17 cellular contexts compared by ENCODE assay signal in genomic region chr12:96091833-96092232, GRCh38. TPM values are rescaled to one million over a fixed set of nuclear protein-coding genes. Genes with fewer than 3 reads are reported as not detected.
A peak's percentile ranks its signal among the peaks of the same experiment; 100 is the strongest.
DNase-seq lines count a peak whose midpoint lies in the region; ATAC-seq and TF ChIP-seq lines count a peak whose summit lies in the region.
"Had no signal": no experiment of that assay in that cellular context is flagged by ENCODE, and none has a peak within 500 bp of the region (broad histone marks: within the 10 kb centered on the region; RNA-seq: fewer than 3 reads in every experiment).

No MANE protein-coding gene starts in this region.

- H3K4me3 ChIP-seq in DND-41 (ENCODE audit: low read depth in 1 of 2, low read length in 2 of 2) (no peak overlapping the region), HFF-Myc (replicated peaks; ENCODE audit: low read depth, low read length) (no peak overlapping the region), esophagus muscularis mucosa (no peak overlapping the region)
- H3K4me3 ChIP-seq: HAP-1 had no signal

- no peak for TF ChIP-seq EP300 in esophagus muscularis mucosa (IDR thresholded peaks at IDR 0.05)

- no peak overlapping the region for H3K27ac ChIP-seq in DND-41 (ENCODE audit: low read length)
- no peak overlapping the region for H3K27ac ChIP-seq in RWPE1
- no peak overlapping the region for H3K27ac ChIP-seq in foreskin keratinocyte
- no peak overlapping the region for H3K27ac ChIP-seq in esophagus muscularis mucosa (replicated peaks in 1 of 4)
- H3K27ac ChIP-seq: neutrophil had no signal

- no peaks in the 10 kb centered on the region for H3K27me3 Mint-ChIP-seq in activated T-cell treated with anti-CD3 and anti-CD28 coated beads, Interleukin-2, amount 50 U/mL, for 72 hours (ENCODE audit: low read depth)
- H3K27me3 Mint-ChIP-seq: stimulated activated naive CD8-positive, alpha-beta T cell treated with anti-CD3 and anti-CD28 coated beads, Interleukin-15, Interleukin-2, amounts not matched to agents 100 ng/mL and 50 ng/mL, for 24 hours had no signal

- TF ChIP-seq CTCF in DND-41 (IDR thresholded peaks at IDR 0.05; ENCODE audit: borderline replicate concordance, extremely low read depth, low read length, poor library complexity, severe bottlenecking) (peak; percentile 23), HFF-Myc (IDR thresholded peaks at IDR 0.05; ENCODE audit: low read depth, low read length, missing control alignments) (peak; percentile 39), RWPE1 (conservative IDR thresholded peaks at IDR 0.05; ENCODE audit: low read depth) (no peak), foreskin keratinocyte (conservative IDR thresholded peaks at IDR 0.05) (peak; percentile 57), esophagus muscularis mucosa (IDR thresholded peaks at IDR 0.05) (no peak)

- H3K4me1 ChIP-seq in DND-41 (ENCODE audit: insufficient read depth, low read length) = peaks cover 13% of the 10 kb centered on the region
- peaks cover 12% of the 10 kb centered on the region for H3K4me1 ChIP-seq in foreskin keratinocyte
- peaks cover 0 to 7% (median 2%) of the 10 kb centered on the region in 4 donors for H3K4me1 ChIP-seq in esophagus muscularis mucosa
- H3K4me1 ChIP-seq: HAP-1 had no signal

- intact Hi-C loops in esophagus muscularis mucosa (cut with DNase I) = no loop called here

- DNase-seq in DND-41 (no peak), HFF-Myc (ENCODE audit: extremely low read depth, low read depth) (no peak), RWPE1 (ENCODE audit: low spot score) (peak; percentile 16), foreskin keratinocyte (peak in 1 of 2 donors; percentile 53), esophagus muscularis mucosa (ENCODE audit: extremely low spot score) (no peak)
- DNase-seq in activated T-cell treated with anti-CD3 and anti-CD28 coated beads, Interleukin-2, amount 50 U/mL, for 72 hours = no peak
- no peak for DNase-seq in effector CD4-positive, alpha-beta T cell
- no peak for DNase-seq in NK-92 treated with Interleukin-12 subunit alpha and Interleukin-12 subunit beta, amount 100 ng/mL, for 24 hours (lab: John Stamatoyannopoulos, UW)
- DNase-seq: activated CD4-positive, alpha-beta T cell treated with anti-CD3 and anti-CD28 coated beads for 48 hours; activated T-cell treated with anti-CD3 and anti-CD28 coated beads, Interleukin-2, amount 50 U/mL, for 1 hour; CD8-positive, alpha-beta T cell; NCI-H1048; small intestine; T-helper 2 cell had no signal

- CTCF ChIA-PET in RWPE1 (lab: Yijun Ruan, JAX) = no interaction called here

- peaks cover 4 to 5% of the 10 kb centered on the region in 2 donors for H3K9me3 Mint-ChIP-seq in activated T-cell treated with anti-CD3 and anti-CD28 coated beads, Interleukin-2, amount 50 U/mL, for 72 hours

- H3K27me3 ChIP-seq in DND-41 (ENCODE audit: insufficient read depth, low read length, poor library complexity) (no peaks in the 10 kb centered on the region), foreskin keratinocyte (no peaks in the 10 kb centered on the region), esophagus muscularis mucosa (no peaks in the 10 kb centered on the region)
- H3K27me3 ChIP-seq: neutrophil had no signal

- H3K9ac ChIP-seq in DND-41 (ENCODE audit: low read depth, low read length) = no peak overlapping the region

- peaks cover 6 to 7% of the 10 kb centered on the region in 2 donors for H3K36me3 Mint-ChIP-seq in activated T-cell treated with anti-CD3 and anti-CD28 coated beads, Interleukin-2, amount 50 U/mL, for 72 hours (ENCODE audit: insufficient read depth in 2 of 2)
- H3K36me3 Mint-ChIP-seq: CD8-positive, alpha-beta T cell had no signal

- POLR2A ChIA-PET in RWPE1 (lab: Yijun Ruan, JAX; ENCODE audit: low non-redundant PET) = no interaction called here

- ATAC-seq in DND-41 (ENCODE audit: insufficient read depth, low read depth) (no peak), foreskin keratinocyte (peak; percentile 36)
- ATAC-seq in activated T-cell treated with anti-CD3 and anti-CD28 coated beads, Interleukin-2, amount 50 U/mL, for 72 hours (replicated peaks in 1 of 2) = no peak
- ATAC-seq: CD8-positive, alpha-beta T cell had no signal

- H4K20me1 ChIP-seq in DND-41 (ENCODE audit: insufficient read depth, low read length) = no peaks in the 10 kb centered on the region

- H3K9me3 ChIP-seq in DND-41 (ENCODE audit: insufficient read depth, low read length, severe bottlenecking) (no peaks in the 10 kb centered on the region), esophagus muscularis mucosa (no peaks in the 10 kb centered on the region)
- H3K9me3 ChIP-seq: HAP-1, neutrophil had no signal

- H3K79me2 ChIP-seq in DND-41 (ENCODE audit: insufficient read depth, low read length) = no peaks in the 10 kb centered on the region

- H3K4me1 Mint-ChIP-seq in activated T-cell treated with anti-CD3 and anti-CD28 coated beads, Interleukin-2, amount 50 U/mL, for 72 hours (ENCODE audit: low read depth) = peaks cover 18% of the 10 kb centered on the region

- H3K4me2 ChIP-seq in DND-41 (ENCODE audit: insufficient read depth, low read length) = no peak overlapping the region

- H2AFZ ChIP-seq in DND-41 (ENCODE audit: low read depth, low read length) = no peak overlapping the region

- H3K27ac Mint-ChIP-seq in activated T-cell treated with anti-CD3 and anti-CD28 coated beads, Interleukin-2, amount 50 U/mL, for 72 hours = no peak overlapping the region
- H3K27ac Mint-ChIP-seq: CD8-positive, alpha-beta T cell; stimulated activated naive CD8-positive, alpha-beta T cell treated with anti-CD3 and anti-CD28 coated beads, Interleukin-15, Interleukin-2, amounts not matched to agents 100 ng/mL and 50 ng/mL, for 24 hours had no signal

- H3K4me3 Mint-ChIP-seq in activated T-cell treated with anti-CD3 and anti-CD28 coated beads, Interleukin-2, amount 50 U/mL, for 72 hours = no peak overlapping the region
- H3K4me3 Mint-ChIP-seq: CD8-positive, alpha-beta T cell; stimulated activated naive CD8-positive, alpha-beta T cell treated with anti-CD3 and anti-CD28 coated beads, Interleukin-15, Interleukin-2, amounts not matched to agents 100 ng/mL and 50 ng/mL, for 24 hours had no signal

- TF ChIP-seq POLR2A in esophagus muscularis mucosa (IDR thresholded peaks at IDR 0.05; ENCODE audit: low read depth) = no peak

- H3K36me3 ChIP-seq in DND-41 (ENCODE audit: insufficient read depth, low read length) (no peaks in the 10 kb centered on the region), esophagus muscularis mucosa (no peaks in the 10 kb centered on the region)
- H3K36me3 ChIP-seq: HAP-1, neutrophil had no signal

- WGBS in esophagus muscularis mucosa = 90% methylated on average over 1 of the region's 1 CpG

RNA-seq across cellular contexts. Expression of gene LTA4H, which starts 56.4 kb away (rescaled TPM):
- 97.7 and 108 TPM in 2 replicates for total RNA-seq in foreskin keratinocyte
- 65.7 and 78.8 TPM in 2 replicates for polyA plus RNA-seq in foreskin keratinocyte
- 100 to 1,000 TPM; 115 to 116 TPM for total RNA-seq in activated T-cell treated with anti-CD3 and anti-CD28 coated beads, Interleukin-2, amount 50 U/mL, for 72 hours
- 10 to 100 TPM; 47.8 to 75.0 (median 64.5) TPM for total RNA-seq in esophagus muscularis mucosa

Comparison
In these comparisons a context has a peak if more than half of its experiments do, and no peak if none do; other contexts are left out.
1. CTCF ChIP-seq: peak in DND-41 (single experiment), HFF-Myc (single experiment) and foreskin keratinocyte (single experiment); none in RWPE1 (single experiment) and esophagus muscularis mucosa (0 of 3).